In the genomic region with DNA sequence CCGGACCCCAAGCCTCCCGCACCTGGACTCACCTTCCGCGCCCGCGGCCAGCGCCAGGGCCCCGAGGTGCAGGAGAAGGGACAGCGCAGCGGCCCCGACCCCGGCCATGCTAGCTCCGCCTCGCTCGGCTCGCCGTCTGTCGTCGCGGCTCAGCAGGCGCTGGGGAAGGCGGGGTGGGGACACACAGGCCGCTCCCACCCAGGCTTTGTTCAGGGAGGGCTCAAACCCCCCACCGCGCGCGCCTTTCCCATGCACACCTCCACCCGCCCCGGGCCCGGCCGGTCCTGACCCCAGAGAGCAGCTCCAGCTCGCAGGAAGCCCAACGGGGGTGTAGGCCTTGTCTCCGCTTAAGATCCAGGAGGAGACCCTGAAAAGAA, we compare ENCODE assay signal across 10 cellular contexts. TPM values are rescaled to one million over a fixed set of nuclear protein-coding genes. Genes with fewer than 3 reads are reported as not detected.
DNase-seq lines count a peak whose midpoint lies in the region; ATAC-seq and TF ChIP-seq lines count a peak whose summit lies in the region.
"Had no signal": no experiment of that assay in that cellular context is flagged by ENCODE, and none has a peak within 500 bp of the region (broad histone marks: within the 10 kb centered on the region; RNA-seq: fewer than 3 reads in every experiment).

A gene (minus strand): TSS at position 141 of the 377 bp plus-strand sequence. CDS start 33 bp downstream, at position 108.

- H2BK120ac ChIP-seq in trophoblast cell (ENCODE audit: insufficient read depth, low read length, poor library complexity) = no peak within 1 kb of the TSS

- H3K36me3 ChIP-seq in BLaER1 = no peaks in the 10 kb centered on the region
- H3K36me3 ChIP-seq in right atrium auricular region = no peaks in the 10 kb centered on the region
- H3K36me3 ChIP-seq in trophoblast cell (ENCODE audit: control insufficient read depth in 1 of 2, insufficient read depth in 2 of 2, low read length in 2 of 2) = no peaks in the 10 kb centered on the region

- H3K9me3 Mint-ChIP-seq in WTC11 = no peaks in the 10 kb centered on the region

- H3K79me1 ChIP-seq in trophoblast cell (ENCODE audit: low read length) = no peaks in the 10 kb centered on the region

- H3K79me2 ChIP-seq in trophoblast cell (ENCODE audit: control insufficient read depth, insufficient read depth, low read length, poor library complexity) = no peaks in the 10 kb centered on the region

- H4K20me1 ChIP-seq in BLaER1 = no peaks in the 10 kb centered on the region

- H3K9ac ChIP-seq in BLaER1 (no peak within 1 kb of the TSS), trophoblast cell (ENCODE audit: low read length) (no peak within 1 kb of the TSS)

- no peaks in the 10 kb centered on the region for H3K36me3 Mint-ChIP-seq in WTC11

- no peak within 1 kb of the TSS for H2BK5ac ChIP-seq in trophoblast cell (ENCODE audit: low read depth, low read length, poor library complexity)

- WGBS in trophoblast cell (ENCODE audit: extremely low coverage, insufficient coverage, insufficient read length) = no CpG with 5 or more reads among the region's 34 CpGs

- no peak within 1 kb of the TSS for H4K91ac ChIP-seq in trophoblast cell (ENCODE audit: low read depth, low read length)

- no peak within 1 kb of the TSS for H3K18ac ChIP-seq in trophoblast cell (ENCODE audit: low read length)

- no peak within 1 kb of the TSS for H2AK5ac ChIP-seq in trophoblast cell (ENCODE audit: low read length)

- no peaks in the 10 kb centered on the region for H3K9me3 ChIP-seq in BLaER1
- no peaks in the 10 kb centered on the region for H3K9me3 ChIP-seq in right atrium auricular region
- H3K9me3 ChIP-seq in trophoblast cell (ENCODE audit: insufficient read depth, low read depth, low read length) = peaks cover 4% of the 10 kb centered on the region

- peaks cover 63% of the 10 kb centered on the region for H3K27me3 ChIP-seq in BLaER1
- H3K27me3 ChIP-seq in right atrium auricular region = peaks cover 10 to 12% of the 10 kb centered on the region in 2 donors
- peaks cover 29% of the 10 kb centered on the region for H3K27me3 ChIP-seq in trophoblast cell (ENCODE audit: insufficient read depth, low read length)

- H3K4ac ChIP-seq in trophoblast cell (ENCODE audit: low read depth, low read length) = no peak within 1 kb of the TSS

- H3K4me3 ChIP-seq in BLaER1 (no peak within 1 kb of the TSS), right atrium auricular region (peak within 1 kb of the TSS; percentile 5 to 37), trophoblast cell (ENCODE audit: low read depth, low read length) (peak within 1 kb of the TSS; percentile 25)

- no peak within 1 kb of the TSS for H3K14ac ChIP-seq in trophoblast cell (ENCODE audit: low read length)

- H3K27ac ChIP-seq in BLaER1 (no peak within 1 kb of the TSS), right atrium auricular region (no peak within 1 kb of the TSS), trophoblast cell (ENCODE audit: low read depth, low read length) (no peak within 1 kb of the TSS), caudate nucleus (ENCODE audit: low read depth, low read length) (no peak within 1 kb of the TSS)

- no peak within 1 kb of the TSS for H3K23ac ChIP-seq in trophoblast cell (ENCODE audit: low read length)

- TF ChIP-seq CTCF in WTC11 (IDR thresholded peaks at IDR 0.05) (no peak), right atrium auricular region (IDR thresholded peaks at IDR 0.05) (no peak)

- DNase-seq in WTC11 (ENCODE audit: low spot score) = peak; percentile 51
- no peak for DNase-seq in right atrium auricular region (ENCODE audit: low spot score)
- no peak for DNase-seq in trophoblast cell
- DNase-seq in activated CD4-positive, alpha-beta T cell treated with anti-CD3 and anti-CD28 coated beads for 1 hour = no peak
- DNase-seq in activated T-cell treated with anti-CD3 and anti-CD28 coated beads, Interleukin-2, amount 50 U/mL, for 1 hour = no peak
- no peak for DNase-seq in caudate nucleus (lab: John Stamatoyannopoulos, UW)
- DNase-seq: amniotic stem cell, NCI-H2029 treated with DMSO at 0.1 percent for 48 hours had no signal

- H3K4me1 Mint-ChIP-seq in WTC11 = peaks cover 31% of the 10 kb centered on the region

- H2BK12ac ChIP-seq in trophoblast cell (ENCODE audit: low read length) = no peak within 1 kb of the TSS

- POLR2A ChIA-PET in WTC11 (lab: Charles Lee) = interaction anchor here (0.6 to 1.1 kb wide), 3 partner anchors 8 to 102 kb away, joined by 3 to 8 read pairs (median 3); a partner anchor contains a TSS

- H3K27me3 Mint-ChIP-seq in WTC11 (ENCODE audit: low read depth) = peaks cover 68% of the 10 kb centered on the region

- H3K27ac Mint-ChIP-seq in WTC11 = peak within 1 kb of the TSS; percentile 78; the same call in 1 of the 2 replicates

- H3K4me2 ChIP-seq in BLaER1 = peak within 1 kb of the TSS; percentile 77
- peak within 1 kb of the TSS; percentile 56 for H3K4me2 ChIP-seq in trophoblast cell (ENCODE audit: low read length)

- CTCF ChIA-PET in WTC11 (lab: Charles Lee) = interaction anchor here (0.5 to 4.7 kb wide), 20 partner anchors 12 to 523 kb away, joined by 3 to 64 read pairs (median 4); a partner anchor contains a TSS

- H3K4me3 Mint-ChIP-seq in WTC11 = peak within 1 kb of the TSS; percentile 72

- H4K8ac ChIP-seq in trophoblast cell (ENCODE audit: low read depth, low read length) = no peak within 1 kb of the TSS

- H2AFZ ChIP-seq in trophoblast cell (ENCODE audit: insufficient read depth, low read length, poor library complexity) = peak within 1 kb of the TSS; percentile 83

- H3K4me1 ChIP-seq in BLaER1 (peaks cover 38% of the 10 kb centered on the region), right atrium auricular region (peaks cover 0 to 25% of the 10 kb centered on the region in 2 donors), trophoblast cell (ENCODE audit: control insufficient read depth in 1 of 2, insufficient read depth in 2 of 2, low read length in 2 of 2) (peaks cover 8 to 10% of the 10 kb centered on the region in 2 experiments)

- peak within 1 kb of the TSS; percentile 12 for H4K12ac ChIP-seq in trophoblast cell (ENCODE audit: low read depth, low read length)

- ATAC-seq in WTC11 = peak; percentile 5
- ATAC-seq in HG03095 (IDR thresholded peaks at IDR 0.05; ENCODE audit: unreplicated experiment) = no peak

TF ChIP-seq in WTC11, 78 proteins besides CTCF, POLR2A, EP300 and RAD21 (continues in another document):
- TF ChIP-seq, protein P1, sequence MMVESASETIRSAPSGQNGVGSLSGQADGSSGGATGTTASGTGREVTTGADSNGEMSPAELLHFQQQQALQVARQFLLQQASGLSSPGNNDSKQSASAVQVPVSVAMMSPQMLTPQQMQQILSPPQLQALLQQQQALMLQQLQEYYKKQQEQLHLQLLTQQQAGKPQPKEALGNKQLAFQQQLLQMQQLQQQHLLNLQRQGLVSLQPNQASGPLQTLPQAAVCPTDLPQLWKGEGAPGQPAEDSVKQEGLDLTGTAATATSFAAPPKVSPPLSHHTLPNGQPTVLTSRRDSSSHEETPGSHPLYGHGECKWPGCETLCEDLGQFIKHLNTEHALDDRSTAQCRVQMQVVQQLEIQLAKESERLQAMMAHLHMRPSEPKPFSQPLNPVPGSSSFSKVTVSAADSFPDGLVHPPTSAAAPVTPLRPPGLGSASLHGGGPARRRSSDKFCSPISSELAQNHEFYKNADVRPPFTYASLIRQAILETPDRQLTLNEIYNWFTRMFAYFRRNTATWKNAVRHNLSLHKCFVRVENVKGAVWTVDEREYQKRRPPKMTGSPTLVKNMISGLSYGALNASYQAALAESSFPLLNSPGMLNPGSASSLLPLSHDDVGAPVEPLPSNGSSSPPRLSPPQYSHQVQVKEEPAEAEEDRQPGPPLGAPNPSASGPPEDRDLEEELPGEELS (CRISPR knock-in tag; IDR thresholded peaks at IDR 0.05) = 0 out of 2 replicates have a peak, but pooled peaks have one; percentile 58
- TF ChIP-seq ZNF423 (CRISPR knock-in tag; IDR thresholded peaks at IDR 0.05) = peak; percentile 32; the same call in 1 of the 2 replicates
- no peak for TF ChIP-seq TEAD4 (CRISPR knock-in tag; IDR thresholded peaks at IDR 0.05)
- TF ChIP-seq ZNF263 (CRISPR knock-in tag; IDR thresholded peaks at IDR 0.05; ENCODE audit: low read depth) = peak; percentile 52; the same call in 1 of the 2 replicates
- TF ChIP-seq ZNF396 (CRISPR knock-in tag; IDR thresholded peaks at IDR 0.05; ENCODE audit: borderline replicate concordance) = no peak
- TF ChIP-seq, protein P2, sequence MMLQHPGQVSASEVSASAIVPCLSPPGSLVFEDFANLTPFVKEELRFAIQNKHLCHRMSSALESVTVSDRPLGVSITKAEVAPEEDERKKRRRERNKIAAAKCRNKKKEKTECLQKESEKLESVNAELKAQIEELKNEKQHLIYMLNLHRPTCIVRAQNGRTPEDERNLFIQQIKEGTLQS (CRISPR knock-in tag; conservative IDR thresholded peaks at IDR 0.05) = no peak
- TF ChIP-seq EMX1 (CRISPR knock-in tag; IDR thresholded peaks at IDR 0.05) = no peak
- no peak for TF ChIP-seq ZNF219 (CRISPR knock-in tag; IDR thresholded peaks at IDR 0.05; ENCODE audit: borderline replicate concordance)
- TF ChIP-seq, protein P3, sequence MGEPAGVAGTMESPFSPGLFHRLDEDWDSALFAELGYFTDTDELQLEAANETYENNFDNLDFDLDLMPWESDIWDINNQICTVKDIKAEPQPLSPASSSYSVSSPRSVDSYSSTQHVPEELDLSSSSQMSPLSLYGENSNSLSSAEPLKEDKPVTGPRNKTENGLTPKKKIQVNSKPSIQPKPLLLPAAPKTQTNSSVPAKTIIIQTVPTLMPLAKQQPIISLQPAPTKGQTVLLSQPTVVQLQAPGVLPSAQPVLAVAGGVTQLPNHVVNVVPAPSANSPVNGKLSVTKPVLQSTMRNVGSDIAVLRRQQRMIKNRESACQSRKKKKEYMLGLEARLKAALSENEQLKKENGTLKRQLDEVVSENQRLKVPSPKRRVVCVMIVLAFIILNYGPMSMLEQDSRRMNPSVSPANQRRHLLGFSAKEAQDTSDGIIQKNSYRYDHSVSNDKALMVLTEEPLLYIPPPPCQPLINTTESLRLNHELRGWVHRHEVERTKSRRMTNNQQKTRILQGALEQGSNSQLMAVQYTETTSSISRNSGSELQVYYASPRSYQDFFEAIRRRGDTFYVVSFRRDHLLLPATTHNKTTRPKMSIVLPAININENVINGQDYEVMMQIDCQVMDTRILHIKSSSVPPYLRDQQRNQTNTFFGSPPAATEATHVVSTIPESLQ (CRISPR knock-in tag; IDR thresholded peaks at IDR 0.05) = no peak
- no peak for TF ChIP-seq JUN (CRISPR knock-in tag; IDR thresholded peaks at IDR 0.05)

RNA-seq across cellular contexts. Expression of the gene that starts here (rescaled TPM):
- total RNA-seq in WTC11 (2021) (2.5 to 2.9 TPM (median 2.7 TPM) in 3 replicates), right atrium auricular region (not detected)
- polyA plus RNA-seq in trophoblast cell (2013) = 0.41 and 0.42 TPM in 2 replicates
